In genomic region chr11:117098269-117099231, GRCh38 we compare ENCODE assay signal across 8 cellular contexts. TPM values are rescaled to one million over a fixed set of nuclear protein-coding genes. Genes with fewer than 3 reads are reported as not detected.
DNase-seq lines count a peak whose midpoint lies in the region; ATAC-seq and TF ChIP-seq lines count a peak whose summit lies in the region.

TSS of gene SIK3 (minus strand) at chr11:117098428. CDS start at chr11:117098415, 13 bp downstream.

- peak within 1 kb of the TSS; percentile 78 for H3K4me3 ChIP-seq in AG04450 (ENCODE audit: low read depth, low read length)
- H3K4me3 ChIP-seq in kidney epithelial cell (ENCODE audit: low read depth, low read length) = peak within 1 kb of the TSS; percentile 91

- DNase-seq in AG04450 (ENCODE audit: low read depth, low spot score) (peak; percentile 83), NCI-H345 treated with DMSO at 0.1 percent for 48 hours (lab: John Stamatoyannopoulos, UW; ENCODE audit: unreplicated experiment) (peak; percentile 84), cerebellar cortex (ENCODE audit: low spot score) (peak; percentile 89), kidney epithelial cell (ENCODE audit: low read depth) (peak; percentile 41)
- DNase-seq in activated CD4-positive, CD25-positive, alpha-beta regulatory T cell treated with anti-CD3 and anti-CD28 coated beads, Interleukin-2, amount 50 U/mL, for 72 hours = peak; percentile 90
- DNase-seq in stimulated activated CD4-positive, alpha-beta T cell treated with anti-CD3 and anti-CD28 coated beads, Interleukin-15, amount 100 ng/mL, for 24 hours = peak; percentile 93

- TF ChIP-seq POLR2A in GM18951 (IDR thresholded peaks at IDR 0.05; ENCODE audit: extremely low read depth, insufficient read depth, insufficient read length) = peak; percentile 71

- no peaks in the 10 kb centered on the region for H3K36me3 ChIP-seq in kidney epithelial cell (ENCODE audit: control insufficient read depth, insufficient read depth, low read length)

- CTCF ChIA-PET in AG04450 (lab: Charles Lee) = interaction anchor here (0.6 to 5.5 kb wide), 22 partner anchors 9 to 312 kb away, joined by 3 to 54 read pairs (median 4); partner anchors contain the start of gene APOA5

- POLR2A ChIA-PET in AG04450 (lab: Yijun Ruan, JAX) = interaction anchor here (0.5 to 1.5 kb wide), 8 partner anchors 87 to 263 kb away, joined by 3 to 6 read pairs (median 3); no protein-coding TSS in a partner anchor

- in situ Hi-C loops in GM18951 (cut with MboI; ENCODE audit: low sequenced_read_pairs, unreplicated experiment) = no loop called here

- peak within 1 kb of the TSS; percentile 91 for H3K27ac ChIP-seq in AG04450 (ENCODE audit: low read depth, low read length)

- ATAC-seq in HG03196 (IDR thresholded peaks at IDR 0.05; ENCODE audit: unreplicated experiment) = peak; percentile 75

- H3K9me3 ChIP-seq in AG04450 (ENCODE audit: control insufficient read depth, insufficient read depth, low read length) = no peaks in the 10 kb centered on the region

- TF ChIP-seq CTCF in AG04450 (IDR thresholded peaks at IDR 0.05; ENCODE audit: low read depth, low read length) (peak; percentile 67), kidney epithelial cell (IDR thresholded peaks at IDR 0.05; ENCODE audit: insufficient read depth, low read length, poor library complexity, severe bottlenecking) (peak; percentile 61)

- H3K27me3 ChIP-seq in AG04450 (ENCODE audit: control insufficient read depth, insufficient read depth, low read length) (no peaks in the 10 kb centered on the region), kidney epithelial cell (ENCODE audit: control insufficient read depth, insufficient read depth, low read length) (no peaks in the 10 kb centered on the region)

RNA-seq across cellular contexts. Expression of gene SIK3, which starts in this region (rescaled TPM):
- 9.0 and 12.6 TPM in 2 replicates for polyA plus RNA-seq in AG04450 (2011; rRNA removed)
- 23.3 and 28.3 TPM in 2 replicates for polyA minus RNA-seq in AG04450 (2011; rRNA and poly(A)+ RNA removed)
- total RNA-seq in kidney epithelial cell = 12.9 and 16.5 TPM in 2 replicates

Comparison
In these comparisons a context has a peak if more than half of its experiments do, and no peak if none do; other contexts are left out.
1. Peak in every context shown above with its lines: DNase-seq, ATAC-seq, H3K4me3 ChIP-seq and H3K27ac ChIP-seq.
2. DNase-seq: peak in every context shown above with its lines; median percentile 93 in stimulated activated CD4-positive, alpha-beta T cell treated with anti-CD3 and anti-CD28 coated beads, Interleukin-15, amount 100 ng/mL, for 24 hours; 90 in activated CD4-positive, CD25-positive, alpha-beta regulatory T cell treated with anti-CD3 and anti-CD28 coated beads, Interleukin-2, amount 50 U/mL, for 72 hours; 89 in cerebellar cortex; 84 in NCI-H345 treated with DMSO at 0.1 percent for 48 hours; 83 in AG04450; 41 in kidney epithelial cell.